ENCODE assay signal across 16 cellular contexts in genomic region chr10:131758942-131759315, GRCh38.
"Had no signal": no experiment of that assay in that cellular context is flagged by ENCODE, and none has a peak within 500 bp of the region (broad histone marks: within the 10 kb centered on the region; RNA-seq: fewer than 3 reads in every experiment).

No MANE protein-coding gene starts in this region.

- H3K9me3 ChIP-seq: thoracic aorta, transverse colon had no signal

- H3K4me3 Mint-ChIP-seq: dendritic cell treated with granulocyte-macrophage colony-stimulating factor and Interleukin-4, amounts not matched to agents 40 ng/mL and 50 ng/mL, for 4 days; effector memory CD8-positive, alpha-beta T cell had no signal

- FAIRE-seq: colon, frontal cortex, small intestine had no signal

- DNase-seq: effector memory CD8-positive, alpha-beta T cell; heart left ventricle; hippocampal formation; kidney glomerular epithelial cell; mesendoderm; naive B cell; small intestine; stimulated activated CD4-positive, alpha-beta T cell treated with anti-CD3 and anti-CD28 coated beads, Interleukin-12 subunit alpha, Interleukin-12 subunit beta, amount 100 ng/mL, for 4 hours; stimulated activated naive CD4-positive, alpha-beta T cell; stomach; substantia nigra; transverse colon had no signal

- H3K27ac Mint-ChIP-seq: dendritic cell treated with granulocyte-macrophage colony-stimulating factor and Interleukin-4, amounts not matched to agents 40 ng/mL and 50 ng/mL, for 4 days; effector memory CD8-positive, alpha-beta T cell had no signal

- H3K36me3 ChIP-seq: heart left ventricle, stomach, thoracic aorta, transverse colon had no signal

- ATAC-seq: effector memory CD8-positive, alpha-beta T cell had no signal

- H3K4me1 ChIP-seq: heart left ventricle, stomach, transverse colon had no signal

- H3K9me3 Mint-ChIP-seq: dendritic cell treated with granulocyte-macrophage colony-stimulating factor and Interleukin-4, amounts not matched to agents 40 ng/mL and 50 ng/mL, for 4 days; effector memory CD8-positive, alpha-beta T cell had no signal

- H3K4me3 ChIP-seq: heart left ventricle, stomach, thoracic aorta, transverse colon had no signal

- H3K27me3 ChIP-seq: transverse colon had no signal

- H3K27me3 Mint-ChIP-seq: dendritic cell treated with granulocyte-macrophage colony-stimulating factor and Interleukin-4, amounts not matched to agents 40 ng/mL and 50 ng/mL, for 4 days had no signal

- H3K27ac ChIP-seq: heart left ventricle, stomach, thoracic aorta, transverse colon had no signal
